In genomic region chr6:56756219-56756789, GRCh38 we compare ENCODE assay signal across 9 cellular contexts.
A peak's percentile ranks its signal among the peaks of the same experiment; 100 is the strongest.
DNase-seq lines count a peak whose midpoint lies in the region; ATAC-seq and TF ChIP-seq lines count a peak whose summit lies in the region.
"Had no signal": no experiment of that assay in that cellular context is flagged by ENCODE, and none has a peak within 500 bp of the region (broad histone marks: within the 10 kb centered on the region; RNA-seq: fewer than 3 reads in every experiment).

No MANE protein-coding gene starts in this region.

- no peak overlapping the region for H3K4me3 Mint-ChIP-seq in osteocyte (ENCODE audit: unreplicated experiment)
- H3K4me3 Mint-ChIP-seq in stimulated activated effector memory CD8-positive, alpha-beta T cell treated with anti-CD3 and anti-CD28 coated beads, Interleukin-12 subunit alpha, Interleukin-12 subunit beta, amount 100 ng/mL, for 72 hours: no peak overlapping the region

- intact Hi-C loops in heart right ventricle (cut with DNase I): loop anchor here in 7 of 10 donors (5.0 to 10.0 kb wide), 7 partner anchors 39 to 122 kb away; partner anchors contain the start of gene DST (in 2 of the 7)

- 42 to 44% methylated on average over 4 of the region's 4 CpGs for whole genome bisulfite sequencing in heart right ventricle, 2 donors

- peak overlapping the region; percentile 22 for H3K27ac ChIP-seq in AG04450 (ENCODE audit: low read depth, low read length)
- H3K27ac ChIP-seq in SJCRH30: peak overlapping the region; percentile 29
- peak overlapping the region in 7 of 10 donors; percentile 6 to 52 (median 33) for H3K27ac ChIP-seq in heart right ventricle

- H3K36me3 ChIP-seq in SJCRH30 (no peaks in the 10 kb centered on the region), heart right ventricle (no peaks in the 10 kb centered on the region)

- no peaks in the 10 kb centered on the region for H3K36me3 Mint-ChIP-seq in osteocyte (ENCODE audit: unreplicated experiment)
- no peaks in the 10 kb centered on the region for H3K36me3 Mint-ChIP-seq in stimulated activated effector memory CD8-positive, alpha-beta T cell treated with anti-CD3 and anti-CD28 coated beads, Interleukin-12 subunit alpha, Interleukin-12 subunit beta, amount 100 ng/mL, for 72 hours

- H3K4me1 ChIP-seq in SJCRH30: peaks cover 15% of the 10 kb centered on the region
- H3K4me1 ChIP-seq in heart right ventricle: peaks cover 3 to 76% (median 61%) of the 10 kb centered on the region in 9 donors

- peaks cover 61% of the 10 kb centered on the region for H3K4me1 Mint-ChIP-seq in osteocyte (ENCODE audit: unreplicated experiment)
- H3K4me1 Mint-ChIP-seq in stimulated activated effector memory CD8-positive, alpha-beta T cell treated with anti-CD3 and anti-CD28 coated beads, Interleukin-12 subunit alpha, Interleukin-12 subunit beta, amount 100 ng/mL, for 72 hours: no peaks in the 10 kb centered on the region

- DNase-seq in AG04450 (ENCODE audit: low read depth, low spot score): no peak
- no peak for DNase-seq in SJCRH30
- no peak for DNase-seq in heart right ventricle
- DNase-seq in osteocyte (ENCODE audit: extremely low spot score, unreplicated experiment): no peak
- no peak for DNase-seq in epidermal melanocyte (ENCODE audit: insufficient read length, low spot score)
- no peak for DNase-seq in DMS79 (lab: John Stamatoyannopoulos, UW)
- no peak for DNase-seq in stimulated activated effector memory CD8-positive, alpha-beta T cell treated with anti-CD3 and anti-CD28 coated beads, Interleukin-12 subunit alpha, Interleukin-12 subunit beta, amount 100 ng/mL, for 72 hours (ENCODE audit: low spot score in 2 of 2)
- DNase-seq: stimulated activated naive CD4-positive, alpha-beta T cell had no signal

- H3K9me3 ChIP-seq in AG04450 (ENCODE audit: control insufficient read depth, insufficient read depth, low read length) (no peaks in the 10 kb centered on the region), SJCRH30 (replicated peaks) (no peaks in the 10 kb centered on the region), heart right ventricle (no peaks in the 10 kb centered on the region)

- H3K27ac Mint-ChIP-seq in osteocyte (ENCODE audit: unreplicated experiment): peak overlapping the region; percentile 74
- H3K27ac Mint-ChIP-seq in stimulated activated effector memory CD8-positive, alpha-beta T cell treated with anti-CD3 and anti-CD28 coated beads, Interleukin-12 subunit alpha, Interleukin-12 subunit beta, amount 100 ng/mL, for 72 hours: no peak overlapping the region

- no peaks in the 10 kb centered on the region for H3K27me3 Mint-ChIP-seq in osteocyte (ENCODE audit: unreplicated experiment)

- H3K9me3 Mint-ChIP-seq in osteocyte (ENCODE audit: unreplicated experiment): no peaks in the 10 kb centered on the region
- no peaks in the 10 kb centered on the region for H3K9me3 Mint-ChIP-seq in stimulated activated effector memory CD8-positive, alpha-beta T cell treated with anti-CD3 and anti-CD28 coated beads, Interleukin-12 subunit alpha, Interleukin-12 subunit beta, amount 100 ng/mL, for 72 hours

- POLR2A ChIA-PET in AG04450 (lab: Yijun Ruan, JAX): interaction anchor here (1.1 kb wide), 1 partner anchor 42 kb away, joined by 4 read pairs; no protein-coding TSS in a partner anchor

- ATAC-seq in heart right ventricle (peak in 7 of 8 donors; percentile 26 to 80 (median 50)), HG02973 (IDR thresholded peaks at IDR 0.05; ENCODE audit: unreplicated experiment) (no peak)
- ATAC-seq in stimulated activated effector memory CD8-positive, alpha-beta T cell treated with anti-CD3 and anti-CD28 coated beads, Interleukin-12 subunit alpha, Interleukin-12 subunit beta, amount 100 ng/mL, for 72 hours: no peak

- TF ChIP-seq CTCF in AG04450 (IDR thresholded peaks at IDR 0.05; ENCODE audit: low read depth, low read length): no peak
- TF ChIP-seq CTCF in heart right ventricle (IDR thresholded peaks at IDR 0.05): no peak
- TF ChIP-seq CTCF in osteocyte (IDR thresholded peaks at IDR 0.05): no peak

- CTCF ChIA-PET in AG04450 (lab: Charles Lee): interaction anchor here (1.0 to 2.4 kb wide), 3 partner anchors 44 to 123 kb away, joined by 3 to 22 read pairs (median 3); no protein-coding TSS in a partner anchor

- no peak overlapping the region for H3K4me3 ChIP-seq in AG04450 (ENCODE audit: low read depth, low read length)
- H3K4me3 ChIP-seq in SJCRH30: no peak overlapping the region
- no peak overlapping the region for H3K4me3 ChIP-seq in heart right ventricle

- H3K27me3 ChIP-seq in AG04450 (ENCODE audit: control insufficient read depth, insufficient read depth, low read length) (no peaks in the 10 kb centered on the region), SJCRH30 (no peaks in the 10 kb centered on the region), heart right ventricle (no peaks in the 10 kb centered on the region)

Comparison
In these comparisons a context has a peak if more than half of its experiments do, and no peak if none do; other contexts are left out.
1. ATAC-seq: peak in heart right ventricle (7 of 8); none in stimulated activated effector memory CD8-positive, alpha-beta T cell treated with anti-CD3 and anti-CD28 coated beads, Interleukin-12 subunit alpha, Interleukin-12 subunit beta, amount 100 ng/mL, for 72 hours (single experiment) and HG02973 (single experiment).
2. Peak in every context shown above with its lines, with median percentiles within 50 percentile points of each other: H3K27ac ChIP-seq.